24 cellular contexts compared by ENCODE assay signal in genomic region chr2:212494413-212495020, GRCh38. TPM values are rescaled to one million over a fixed set of nuclear protein-coding genes. Genes with fewer than 3 reads are reported as not detected.
DNase-seq lines count a peak whose midpoint lies in the region; ATAC-seq and TF ChIP-seq lines count a peak whose summit lies in the region.
"Had no signal": no experiment of that assay in that cellular context is flagged by ENCODE, and none has a peak within 500 bp of the region (broad histone marks: within the 10 kb centered on the region; RNA-seq: fewer than 3 reads in every experiment).

No MANE protein-coding gene starts in this region.

- no peak overlapping the region for H3K18ac ChIP-seq in neuronal stem cell (ENCODE audit: low read length)
- no peak overlapping the region for H3K18ac ChIP-seq in mesendoderm (ENCODE audit: low read length)

- H3K9ac ChIP-seq in SK-N-SH (no peak overlapping the region), neuronal stem cell (ENCODE audit: low read depth, low read length, poor library complexity) (no peak overlapping the region), mesendoderm (ENCODE audit: low read length) (no peak overlapping the region)

- 63% methylated on average over 1 of the region's 1 CpG for WGBS in SK-N-SH (ENCODE audit: low lambda C conversion rate)
- no CpG with 5 or more reads among the region's 1 CpG for WGBS in neuronal stem cell (ENCODE audit: extremely low coverage in 2 of 2, insufficient read length in 2 of 2, insufficient replicate concordance in 1 of 2), 2 donors
- WGBS in hepatocyte (ENCODE audit: low lambda C conversion rate, missing lambda C conversion rate) = 64% methylated on average over 1 of the region's 1 CpG
- no CpG with 5 or more reads among the region's 1 CpG for WGBS in mesendoderm (ENCODE audit: extremely low coverage, insufficient coverage, low lambda C conversion rate)

- H3K4me2 ChIP-seq in SK-N-SH (no peak overlapping the region), neuronal stem cell (ENCODE audit: insufficient read depth, low read length, poor library complexity, severe bottlenecking) (no peak overlapping the region), hepatocyte (no peak overlapping the region), mesendoderm (ENCODE audit: low read length) (no peak overlapping the region)
- H3K4me2 ChIP-seq: PC-9 had no signal

- H3K79me2 ChIP-seq in SK-N-SH (ENCODE audit: insufficient read depth) (no peaks in the 10 kb centered on the region), hepatocyte (no peaks in the 10 kb centered on the region), mesendoderm (ENCODE audit: control insufficient read depth, insufficient read depth, low read length) (no peaks in the 10 kb centered on the region)

- H3F3A ChIP-seq in SK-N-SH (replicated peaks; ENCODE audit: insufficient read depth) = no peaks in the 10 kb centered on the region

- no peak overlapping the region for H3K14ac ChIP-seq in neuronal stem cell (ENCODE audit: low read length)

- H2BK5ac ChIP-seq in neuronal stem cell (ENCODE audit: low read length) = no peak overlapping the region
- no peak overlapping the region for H2BK5ac ChIP-seq in mesendoderm (ENCODE audit: low read length)

- H2BK120ac ChIP-seq in neuronal stem cell (ENCODE audit: low read depth, low read length) (no peak overlapping the region), mesendoderm (ENCODE audit: low read depth, low read length) (no peak overlapping the region)

- H4K20me1 ChIP-seq in SK-N-SH (ENCODE audit: insufficient read depth) (no peaks in the 10 kb centered on the region), hepatocyte (ENCODE audit: insufficient read depth, poor library complexity, severe bottlenecking) (no peaks in the 10 kb centered on the region)

- H3K23ac ChIP-seq in neuronal stem cell (ENCODE audit: low read depth, low read length, poor library complexity) (no peak overlapping the region), mesendoderm (ENCODE audit: low read length) (no peak overlapping the region)

- H4K8ac ChIP-seq in neuronal stem cell (ENCODE audit: low read depth, low read length) (no peak overlapping the region), mesendoderm (ENCODE audit: low read depth, low read length) (no peak overlapping the region)

- H3K79me1 ChIP-seq in neuronal stem cell (ENCODE audit: low read depth, low read length) (no peaks in the 10 kb centered on the region), mesendoderm (ENCODE audit: low read length) (no peaks in the 10 kb centered on the region)

- H2BK15ac ChIP-seq in neuronal stem cell (ENCODE audit: low read length) = no peak overlapping the region
- no peak overlapping the region for H2BK15ac ChIP-seq in mesendoderm (replicated peaks; ENCODE audit: low read depth)

- H3K4me1 ChIP-seq in SK-N-SH (ENCODE audit: control insufficient read depth in 1 of 2, insufficient read depth in 2 of 2, low read depth in 1 of 2, low read length in 1 of 2) = no peaks in the 10 kb centered on the region
- no peaks in the 10 kb centered on the region for H3K4me1 ChIP-seq in neuronal stem cell (ENCODE audit: control insufficient read depth in 2 of 2, insufficient read depth in 1 of 2, low read depth in 1 of 2, low read length in 2 of 2)
- no peaks in the 10 kb centered on the region for H3K4me1 ChIP-seq in hepatocyte (ENCODE audit: insufficient read depth)
- H3K4me1 ChIP-seq in mesendoderm (ENCODE audit: control insufficient read depth, low read depth, low read length) = no peaks in the 10 kb centered on the region
- H3K4me1 ChIP-seq: body of pancreas, gastroesophageal sphincter, lower lobe of right lung, stomach had no signal

- no peak overlapping the region for H4K91ac ChIP-seq in neuronal stem cell (ENCODE audit: low read depth, low read length, poor library complexity)

- no peak overlapping the region for H2BK12ac ChIP-seq in neuronal stem cell (ENCODE audit: low read length)

- TF ChIP-seq CTCF in SK-N-SH (IDR thresholded peaks at IDR 0.05) (no peak), fibroblast of the aortic adventitia (IDR thresholded peaks at IDR 0.05; ENCODE audit: insufficient read depth, low read length) (no peak), hepatocyte (IDR thresholded peaks at IDR 0.05; ENCODE audit: poor library complexity) (no peak)

- H3K27ac ChIP-seq in SK-N-SH (ENCODE audit: low read depth in 2 of 2, low read length in 1 of 2) = no peak overlapping the region
- H3K27ac ChIP-seq in neuronal stem cell (replicated peaks; ENCODE audit: low read length) = no peak overlapping the region
- H3K27ac ChIP-seq in hepatocyte = no peak overlapping the region
- no peak overlapping the region for H3K27ac ChIP-seq in mesendoderm (ENCODE audit: low read depth, low read length)
- H3K27ac ChIP-seq: body of pancreas, gastroesophageal sphincter, lower lobe of right lung, PC-9, stomach had no signal

- H2AFZ ChIP-seq in SK-N-SH (ENCODE audit: low read depth) = 0 out of 2 replicates have a peak overlapping the region, but pooled peaks have one; percentile 16
- no peak overlapping the region for H2AFZ ChIP-seq in neuronal stem cell (ENCODE audit: low read length)
- H2AFZ ChIP-seq in hepatocyte = no peak overlapping the region
- H2AFZ ChIP-seq: PC-9 had no signal

- TF ChIP-seq RAD21 in SK-N-SH (IDR thresholded peaks at IDR 0.05; ENCODE audit: low read length) = no peak

- H4K5ac ChIP-seq in mesendoderm (ENCODE audit: low read length) = no peak overlapping the region

- H3K4me3 ChIP-seq in SK-N-SH (ENCODE audit: low read depth in 2 of 2, low read length in 1 of 2) (no peak overlapping the region), fibroblast of the aortic adventitia (ENCODE audit: low read depth, low read length) (no peak overlapping the region), neuronal stem cell (ENCODE audit: low read length in 2 of 2) (no peak overlapping the region), hepatocyte (no peak overlapping the region), mesendoderm (ENCODE audit: low read length) (no peak overlapping the region)
- H3K4me3 ChIP-seq: body of pancreas, gastroesophageal sphincter, lower lobe of right lung, mucosa of descending colon, PC-9, stomach had no signal

- H2AK5ac ChIP-seq in neuronal stem cell (ENCODE audit: low read depth, low read length) = no peak overlapping the region
- H2AK5ac ChIP-seq in mesendoderm (ENCODE audit: low read length) = no peak overlapping the region

- no peak for DNase-seq in SK-N-SH
- DNase-seq in NCI-H82 (lab: John Stamatoyannopoulos, UW) = peak; percentile 55
- DNase-seq in fibroblast of the aortic adventitia (ENCODE audit: low read depth) = peak; percentile 15
- DNase-seq in neuronal stem cell (ENCODE audit: low spot score) = no peak
- no peak for DNase-seq in hepatocyte (ENCODE audit: low spot score)
- DNase-seq in mesendoderm = no peak
- DNase-seq: 8988T; activated CD4-positive, alpha-beta T cell treated with anti-CD3 and anti-CD28 coated beads for 36 hours; activated CD8-positive, alpha-beta memory T cell treated with anti-CD3 and anti-CD28 coated beads for 24 hours; activated T-cell treated with anti-CD3 and anti-CD28 coated beads, Interleukin-2, amount 50 U/mL, for 1 hour; body of pancreas; CD8-positive, alpha-beta memory T cell; DND-41; lower lobe of right lung; mucosa of descending colon; NCI-H187; PC-9; SHP77 treated with DMSO at 0.1 percent for 48 hours; stimulated activated CD8-positive, alpha-beta memory T cell treated with anti-CD3 and anti-CD28 coated beads, Interleukin-4, amount 100 ng/mL, for 48 hours; stomach; trophoblast cell had no signal

- no peaks in the 10 kb centered on the region for H3K9me2 ChIP-seq in SK-N-SH
- H3K9me2 ChIP-seq in hepatocyte (replicated peaks; ENCODE audit: insufficient read depth) = no peaks in the 10 kb centered on the region

- H3K36me3 ChIP-seq in SK-N-SH (replicated peaks in 1 of 2; ENCODE audit: control insufficient read depth in 1 of 2, insufficient read depth in 2 of 2, low read length in 1 of 2) = no peaks in the 10 kb centered on the region
- H3K36me3 ChIP-seq in neuronal stem cell (replicated peaks in 1 of 2; ENCODE audit: control insufficient read depth in 2 of 2, insufficient read depth in 2 of 2, low read length in 2 of 2) = no peaks in the 10 kb centered on the region
- H3K36me3 ChIP-seq in hepatocyte (replicated peaks; ENCODE audit: insufficient read depth, low read depth) = no peaks in the 10 kb centered on the region
- no peaks in the 10 kb centered on the region for H3K36me3 ChIP-seq in mesendoderm (ENCODE audit: control insufficient read depth, insufficient read depth, low read length)
- H3K36me3 ChIP-seq: gastroesophageal sphincter, lower lobe of right lung, stomach had no signal

- no peaks in the 10 kb centered on the region for H3K9me3 ChIP-seq in SK-N-SH
- no peaks in the 10 kb centered on the region for H3K9me3 ChIP-seq in neuronal stem cell (replicated peaks in 1 of 2; ENCODE audit: control insufficient read depth in 2 of 2, insufficient read depth in 1 of 2, low read depth in 1 of 2, low read length in 2 of 2)
- no peaks in the 10 kb centered on the region for H3K9me3 ChIP-seq in hepatocyte (ENCODE audit: low read depth)
- H3K9me3 ChIP-seq: body of pancreas, gastroesophageal sphincter, lower lobe of right lung, mucosa of descending colon, stomach had no signal

- H3K27me3 ChIP-seq in SK-N-SH (ENCODE audit: insufficient read depth) (no peaks in the 10 kb centered on the region), neuronal stem cell (ENCODE audit: control insufficient read depth in 3 of 3, insufficient read depth in 3 of 3, low read depth in 1 of 3, low read length in 3 of 3) (no peaks in the 10 kb centered on the region), hepatocyte (no peaks in the 10 kb centered on the region), mesendoderm (ENCODE audit: insufficient read depth, low read length, poor library complexity) (no peaks in the 10 kb centered on the region)
- H3K27me3 ChIP-seq: body of pancreas, gastroesophageal sphincter, stomach had no signal

- no peak for TF ChIP-seq EP300 in SK-N-SH (IDR thresholded peaks at IDR 0.05; ENCODE audit: borderline replicate concordance in 1 of 2, low read depth in 1 of 2, low read length in 1 of 2)

- POLR2A ChIA-PET in SK-N-SH (lab: Yijun Ruan, JAX) = no interaction called here

- ATAC-seq in SK-N-SH treated with all-trans-retinoic acid at 6 μM for 48 hours = no peak
- ATAC-seq in GM21825 (IDR thresholded peaks at IDR 0.05; ENCODE audit: unreplicated experiment) = no peak
- ATAC-seq: activated CD4-positive, alpha-beta T cell treated with anti-CD3 and anti-CD28 coated beads for 36 hours; body of pancreas; gastroesophageal sphincter; lower lobe of right lung; mucosa of descending colon had no signal

- H3K4ac ChIP-seq in neuronal stem cell (ENCODE audit: low read length) = no peak overlapping the region
- no peak overlapping the region for H3K4ac ChIP-seq in mesendoderm (ENCODE audit: low read depth, low read length)

- CTCF ChIA-PET in SK-N-SH (lab: Yijun Ruan, JAX) = interaction anchor here (0.6 kb wide), 1 partner anchor 452 kb away, joined by 3 read pairs; no protein-coding TSS in a partner anchor

- H3K56ac ChIP-seq in mesendoderm (ENCODE audit: low read length) = no peak overlapping the region

RNA-seq across cellular contexts. Expression of gene ERBB4, which starts 44.1 kb away (rescaled TPM):
- 0.05 TPM in 2 replicates for polyA plus RNA-seq in SK-N-SH (2012; rRNA removed)
- polyA plus RNA-seq in SK-N-SH (2012; cell fraction: cytosol; rRNA removed) = 0.05 and 0.08 TPM in 2 replicates
- polyA plus RNA-seq in SK-N-SH (2012; cell fraction: nucleus; rRNA removed) = 0.11 TPM in 1 of 2 replicates, not detected in the other
- 0.16 and 5.8 TPM in 2 replicates for total RNA-seq in fibroblast of the aortic adventitia (ENCODE audit: low replicate concordance)
- polyA plus RNA-seq in neuronal stem cell (2013, experiment 1 of 2) = 0.22 TPM
- 0.28 TPM for polyA plus RNA-seq in neuronal stem cell (2013, experiment 2 of 2)
- total RNA-seq in hepatocyte = 2.4 and 3.9 TPM in 2 replicates
- polyA plus RNA-seq in hepatocyte = 3.4 and 4.5 TPM in 2 replicates
- 0.06 TPM for polyA plus RNA-seq in mesendoderm (2013, experiment 1 of 2)
- 0.06 TPM for polyA plus RNA-seq in mesendoderm (2013, experiment 2 of 2)
- total RNA-seq: activated CD4-positive, alpha-beta T cell treated with anti-CD3 and anti-CD28 coated beads for 36 hours; CD8-positive, alpha-beta memory T cell; PC-9 had no signal
- polyA plus RNA-seq: CD8-positive, alpha-beta memory T cell had no signal

Comparison
In these comparisons a context has a peak if more than half of its experiments do, and no peak if none do; other contexts are left out.
1. DNase-seq: peak in NCI-H82 (single experiment) and fibroblast of the aortic adventitia (single experiment); none in SK-N-SH (single experiment), neuronal stem cell (single experiment), hepatocyte (single experiment) and mesendoderm (single experiment).